1 cellular context compared by ENCODE assay signal in the genomic region with DNA sequence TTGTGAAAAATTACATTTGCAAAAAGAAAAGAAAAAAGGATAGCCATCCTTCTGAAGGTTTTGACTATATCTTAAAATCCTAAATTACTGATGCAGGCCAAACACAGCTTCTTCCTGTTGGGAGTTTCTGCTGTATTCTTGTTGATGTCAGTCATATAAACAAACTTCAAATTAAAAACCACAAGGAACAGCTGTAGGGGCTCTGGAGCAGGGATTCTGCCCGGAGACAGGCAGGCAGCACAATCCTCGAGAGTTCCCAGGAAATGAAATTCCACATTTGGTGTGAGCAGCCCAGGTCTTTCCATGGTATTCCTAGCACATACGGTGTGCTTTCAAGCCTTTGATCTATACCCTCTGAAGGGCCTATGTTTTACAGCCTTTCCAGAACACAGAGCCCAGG.
TF ChIP-seq lines count a peak whose summit lies in the region.

No MANE protein-coding gene starts in this region.

TF ChIP-seq in IMR-90, 13 proteins besides CTCF, POLR2A, EP300 and RAD21:
- TF ChIP-seq, protein P1, sequence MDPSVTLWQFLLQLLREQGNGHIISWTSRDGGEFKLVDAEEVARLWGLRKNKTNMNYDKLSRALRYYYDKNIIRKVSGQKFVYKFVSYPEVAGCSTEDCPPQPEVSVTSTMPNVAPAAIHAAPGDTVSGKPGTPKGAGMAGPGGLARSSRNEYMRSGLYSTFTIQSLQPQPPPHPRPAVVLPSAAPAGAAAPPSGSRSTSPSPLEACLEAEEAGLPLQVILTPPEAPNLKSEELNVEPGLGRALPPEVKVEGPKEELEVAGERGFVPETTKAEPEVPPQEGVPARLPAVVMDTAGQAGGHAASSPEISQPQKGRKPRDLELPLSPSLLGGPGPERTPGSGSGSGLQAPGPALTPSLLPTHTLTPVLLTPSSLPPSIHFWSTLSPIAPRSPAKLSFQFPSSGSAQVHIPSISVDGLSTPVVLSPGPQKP (IDR thresholded peaks at IDR 0.05; ENCODE audit: borderline replicate concordance, low read depth, low read length) = no peak
- TF ChIP-seq RFX5 (IDR thresholded peaks at IDR 0.05; ENCODE audit: low read depth, low read length) = peak; percentile 53; the same call in 1 of the 2 replicates
